In genomic region chr10:43151371-43151770, GRCh38 we compare ENCODE assay signal across 26 cellular contexts. TPM values are rescaled to one million over a fixed set of nuclear protein-coding genes. Genes with fewer than 3 reads are reported as not detected.
DNase-seq lines count a peak whose midpoint lies in the region; ATAC-seq and TF ChIP-seq lines count a peak whose summit lies in the region.
"Had no signal": no experiment of that assay in that cellular context is flagged by ENCODE, and none has a peak within 500 bp of the region (broad histone marks: within the 10 kb centered on the region; RNA-seq: fewer than 3 reads in every experiment).

No MANE protein-coding gene starts in this region.

- no peaks in the 10 kb centered on the region for H3K27me3 ChIP-seq in CD4-positive, CD25-positive, alpha-beta regulatory T cell (ENCODE audit: control insufficient read depth, insufficient read depth, low read length)
- no peaks in the 10 kb centered on the region for H3K27me3 ChIP-seq in naive thymus-derived CD4-positive, alpha-beta T cell (ENCODE audit: control insufficient read depth in 2 of 2, insufficient read depth in 2 of 2, low read length in 2 of 2)
- H3K27me3 ChIP-seq in WERI-Rb-1 (ENCODE audit: insufficient read depth, low read depth, severe bottlenecking), result no peaks in the 10 kb centered on the region
- H3K27me3 ChIP-seq: body of pancreas, heart right ventricle, tibial nerve had no signal

- H3K4me3 Mint-ChIP-seq in CD14-positive monocyte, result peak overlapping the region; percentile 55 to 78
- H3K4me3 Mint-ChIP-seq in CD4-positive, CD25-positive, alpha-beta regulatory T cell, result peak overlapping the region; percentile 31 to 68 (median 57)
- no peak overlapping the region for H3K4me3 Mint-ChIP-seq in central memory CD8-positive, alpha-beta T cell
- H3K4me3 Mint-ChIP-seq in naive thymus-derived CD4-positive, alpha-beta T cell, result peak overlapping the region in 9 of 10 donors; percentile 4 to 62 (median 40)
- H3K4me3 Mint-ChIP-seq: activated naive CD8-positive, alpha-beta T cell treated with anti-CD3 and anti-CD28 coated beads, Interleukin-2, amount 10 ng/mL, durations not matched to agents 7 days and 5 days had no signal

- peaks cover 27% of the 10 kb centered on the region for H3K4me1 ChIP-seq in CD4-positive, CD25-positive, alpha-beta regulatory T cell (ENCODE audit: control insufficient read depth, insufficient read depth, low read length, poor library complexity, severe bottlenecking)
- peaks cover 4 to 21% of the 10 kb centered on the region in 2 donors for H3K4me1 ChIP-seq in naive thymus-derived CD4-positive, alpha-beta T cell (ENCODE audit: control insufficient read depth in 2 of 2, insufficient read depth in 2 of 2, low read length in 2 of 2)

- H3K27me3 Mint-ChIP-seq in CD14-positive monocyte (ENCODE audit: low read depth in 3 of 3), result peaks cover 0 to 3% (median 0%) of the 10 kb centered on the region in 3 donors
- no peaks in the 10 kb centered on the region for H3K27me3 Mint-ChIP-seq in CD4-positive, CD25-positive, alpha-beta regulatory T cell
- no peaks in the 10 kb centered on the region for H3K27me3 Mint-ChIP-seq in central memory CD8-positive, alpha-beta T cell
- H3K27me3 Mint-ChIP-seq in naive thymus-derived CD4-positive, alpha-beta T cell, result no peaks in the 10 kb centered on the region
- H3K27me3 Mint-ChIP-seq: activated naive CD8-positive, alpha-beta T cell treated with anti-CD3 and anti-CD28 coated beads, Interleukin-2, amount 10 ng/mL, durations not matched to agents 7 days and 5 days had no signal

- peak overlapping the region; percentile 85 to 94 (median 88) for H3K27ac Mint-ChIP-seq in CD14-positive monocyte
- H3K27ac Mint-ChIP-seq in CD4-positive, CD25-positive, alpha-beta regulatory T cell, result peak overlapping the region in 2 of 3 donors; percentile 27 to 72
- peak overlapping the region; percentile 52 for H3K27ac Mint-ChIP-seq in central memory CD8-positive, alpha-beta T cell (ENCODE audit: low read depth)
- peak overlapping the region in 4 of 9 donors; percentile 16 to 63 (median 38) for H3K27ac Mint-ChIP-seq in naive thymus-derived CD4-positive, alpha-beta T cell
- H3K27ac Mint-ChIP-seq: activated naive CD8-positive, alpha-beta T cell treated with anti-CD3 and anti-CD28 coated beads, Interleukin-2, amount 10 ng/mL, durations not matched to agents 7 days and 5 days had no signal

- peak overlapping the region; percentile 35 for H3K4me3 ChIP-seq in CD4-positive, CD25-positive, alpha-beta regulatory T cell (ENCODE audit: low read depth, low read length)
- H3K4me3 ChIP-seq in naive thymus-derived CD4-positive, alpha-beta T cell (ENCODE audit: low read length), result no peak overlapping the region
- H3K4me3 ChIP-seq in WERI-Rb-1 (ENCODE audit: low read depth, low read length), result no peak overlapping the region
- H3K4me3 ChIP-seq: body of pancreas, GM12878, heart right ventricle, tibial nerve had no signal

- CTCF ChIA-PET in naive thymus-derived CD4-positive, alpha-beta T cell (lab: Charles Lee), result no interaction called here

- peaks cover 2% of the 10 kb centered on the region for H3K36me3 ChIP-seq in CD4-positive, CD25-positive, alpha-beta regulatory T cell (ENCODE audit: control insufficient read depth, insufficient read depth, low read length)
- H3K36me3 ChIP-seq in naive thymus-derived CD4-positive, alpha-beta T cell (ENCODE audit: control insufficient read depth in 2 of 3, insufficient read depth in 3 of 3, low read length in 3 of 3), result no peaks in the 10 kb centered on the region
- H3K36me3 ChIP-seq in WERI-Rb-1, result no peaks in the 10 kb centered on the region
- H3K36me3 ChIP-seq: heart right ventricle had no signal

- H3K36me3 Mint-ChIP-seq in CD14-positive monocyte, result peaks cover 13 to 26% of the 10 kb centered on the region in 2 donors
- H3K36me3 Mint-ChIP-seq in CD4-positive, CD25-positive, alpha-beta regulatory T cell, result peaks cover 34% of the 10 kb centered on the region
- peaks cover 4% of the 10 kb centered on the region for H3K36me3 Mint-ChIP-seq in central memory CD8-positive, alpha-beta T cell (ENCODE audit: insufficient read depth)
- H3K36me3 Mint-ChIP-seq in naive thymus-derived CD4-positive, alpha-beta T cell, result peaks cover 0 to 34% (median 31%) of the 10 kb centered on the region in 5 donors

- ATAC-seq in CD4-positive, CD25-positive, alpha-beta regulatory T cell (ENCODE audit: low read depth in 2 of 2), result no peak
- ATAC-seq in central memory CD8-positive, alpha-beta T cell (replicated peaks; ENCODE audit: extremely low read depth, poor library complexity, severe bottlenecking), result no peak
- no peak for ATAC-seq in naive thymus-derived CD4-positive, alpha-beta T cell
- no peak for ATAC-seq in HG03196 (IDR thresholded peaks at IDR 0.05; ENCODE audit: unreplicated experiment)
- ATAC-seq in HG02763 (IDR thresholded peaks at IDR 0.05; ENCODE audit: unreplicated experiment), result no peak
- ATAC-seq: body of pancreas, GM12878 had no signal

- H3K4me1 Mint-ChIP-seq in CD14-positive monocyte, result peaks cover 48% of the 10 kb centered on the region
- peaks cover 62 to 81% (median 71%) of the 10 kb centered on the region in 4 donors for H3K4me1 Mint-ChIP-seq in CD4-positive, CD25-positive, alpha-beta regulatory T cell
- peaks cover 59% of the 10 kb centered on the region for H3K4me1 Mint-ChIP-seq in central memory CD8-positive, alpha-beta T cell
- peaks cover 47 to 80% (median 73%) of the 10 kb centered on the region in 7 donors for H3K4me1 Mint-ChIP-seq in naive thymus-derived CD4-positive, alpha-beta T cell

- intact Hi-C loops in CD14-positive monocyte (cut with micrococcal nuclease), result no loop called here
- intact Hi-C loops in naive thymus-derived CD4-positive, alpha-beta T cell (cut with micrococcal nuclease), result no loop called here

- H3K9me3 ChIP-seq in CD4-positive, CD25-positive, alpha-beta regulatory T cell (ENCODE audit: control insufficient read depth in 2 of 2, low read length in 2 of 2), result peaks cover 0 to 10% of the 10 kb centered on the region in 2 experiments
- H3K9me3 ChIP-seq in naive thymus-derived CD4-positive, alpha-beta T cell (ENCODE audit: control insufficient read depth in 2 of 3, low read length in 3 of 3), result peaks cover 0 to 6% (median 4%) of the 10 kb centered on the region in 3 experiments
- H3K9me3 ChIP-seq in WERI-Rb-1 (ENCODE audit: severe bottlenecking), result peaks cover 6% of the 10 kb centered on the region
- H3K9me3 ChIP-seq: body of pancreas had no signal

- no peak for DNase-seq in CD14-positive monocyte (ENCODE audit: low spot score)
- no peak for DNase-seq in CD4-positive, CD25-positive, alpha-beta regulatory T cell
- no peak for DNase-seq in central memory CD8-positive, alpha-beta T cell (ENCODE audit: low spot score in 2 of 2)
- no peak for DNase-seq in naive thymus-derived CD4-positive, alpha-beta T cell
- no peak for DNase-seq in WERI-Rb-1
- DNase-seq in HuH-7 (ENCODE audit: low spot score), result no peak
- DNase-seq: activated CD4-positive, alpha-beta T cell treated with anti-CD3 and anti-CD28 coated beads for 1 hour; activated naive CD8-positive, alpha-beta T cell treated with anti-CD3 and anti-CD28 coated beads, Interleukin-2, amount 10 ng/mL, durations not matched to agents 7 days and 5 days; body of pancreas; DMS79; HCEC 1CT; heart right ventricle; NCI-H1092; NCI-H1930; NCI-H345; NCI-H774; nucleus accumbens; SHP77; small intestine; stimulated activated CD4-positive, alpha-beta T cell treated with anti-CD3 and anti-CD28 coated beads, Interleukin-2, amount 100 ng/mL, for 48 hours; stimulated activated naive CD4-positive, alpha-beta T cell; SW 1271 had no signal

- no peak for TF ChIP-seq CTCF in CD14-positive monocyte (IDR thresholded peaks at IDR 0.05)
- no peak for TF ChIP-seq CTCF in WERI-Rb-1 (IDR thresholded peaks at IDR 0.05; ENCODE audit: low read depth, low read length)

- peaks cover 3 to 16% (median 11%) of the 10 kb centered on the region in 7 donors for H3K9me3 Mint-ChIP-seq in CD14-positive monocyte
- peaks cover 0 to 17% (median 0%) of the 10 kb centered on the region in 7 donors for H3K9me3 Mint-ChIP-seq in CD4-positive, CD25-positive, alpha-beta regulatory T cell
- H3K9me3 Mint-ChIP-seq in central memory CD8-positive, alpha-beta T cell, result no peaks in the 10 kb centered on the region
- peaks cover 0 to 22% (median 7%) of the 10 kb centered on the region in 11 donors for H3K9me3 Mint-ChIP-seq in naive thymus-derived CD4-positive, alpha-beta T cell

- POLR2A ChIA-PET in naive thymus-derived CD4-positive, alpha-beta T cell (lab: Charles Lee), result interaction anchor here (2.6 kb wide), 1 partner anchor 12 kb away, joined by 25 read pairs; the partner anchor contains the start of gene CSGALNACT2

- H3K27ac ChIP-seq in CD4-positive, CD25-positive, alpha-beta regulatory T cell (ENCODE audit: insufficient read depth, low read length, poor library complexity, severe bottlenecking), result no peak overlapping the region
- H3K27ac ChIP-seq in naive thymus-derived CD4-positive, alpha-beta T cell (ENCODE audit: low read depth, low read length), result no peak overlapping the region
- no peak overlapping the region for H3K27ac ChIP-seq in WERI-Rb-1
- H3K27ac ChIP-seq: body of pancreas, tibial nerve had no signal

RNA-seq across cellular contexts. Expression of gene CSGALNACT2, which starts 13.1 kb away (rescaled TPM):
- 10 to 100 TPM; 43.7 to 48.2 TPM for polyA plus RNA-seq in CD14-positive monocyte
- 69.4 TPM for total RNA-seq in CD4-positive, CD25-positive, alpha-beta regulatory T cell
- polyA plus RNA-seq in CD4-positive, CD25-positive, alpha-beta regulatory T cell, result 10 to 100 TPM; 17.2 to 26.3 (median 22.8) TPM
- 10 to 100 TPM; 47.3 to 57.5 (median 52.3) TPM for total RNA-seq in naive thymus-derived CD4-positive, alpha-beta T cell
- 10 to 100 TPM; 19.0 to 23.0 TPM for polyA plus RNA-seq in naive thymus-derived CD4-positive, alpha-beta T cell
